8 cellular contexts compared by ENCODE assay signal in genomic region chr22:37741312-37741795, GRCh38. TPM values are rescaled to one million over a fixed set of nuclear protein-coding genes. Genes with fewer than 3 reads are reported as not detected.
A peak's percentile ranks its signal among the peaks of the same experiment; 100 is the strongest.
DNase-seq lines count a peak whose midpoint lies in the region; ATAC-seq and TF ChIP-seq lines count a peak whose summit lies in the region.

No MANE protein-coding gene starts in this region.

- peaks cover 10 to 24% of the 10 kb centered on the region in 2 donors for H3K36me3 Mint-ChIP-seq in CD14-positive monocyte

- WGBS in lung, 2 donors: 26 to 39% methylated on average over 9 of the region's 9 CpGs

- DNase-seq in CD14-positive monocyte (ENCODE audit: low spot score): peak; percentile 78
- DNase-seq in NCI-H2107 treated with DMSO at 0.1 percent for 48 hours (lab: John Stamatoyannopoulos, UW; ENCODE audit: unreplicated experiment): peak; percentile 37
- DNase-seq in breast epithelium (ENCODE audit: low spot score in 2 of 2): peak in 1 of 2 donors; percentile 79
- DNase-seq in lung (ENCODE audit: low spot score): peak; percentile 86
- DNase-seq in COR-L47 (lab: John Stamatoyannopoulos, UW): no peak
- DNase-seq in T1000 (lab: John Stamatoyannopoulos, UW): no peak
- no peak for DNase-seq in UCSD-AML1 (lab: John Stamatoyannopoulos, UW; ENCODE audit: unreplicated experiment)

- H3K27ac ChIP-seq in breast epithelium: peak overlapping the region; percentile 65 to 79
- H3K27ac ChIP-seq in lung (ENCODE audit: low read depth in 1 of 2, low read length in 1 of 2): peak overlapping the region in 1 of 2 donors; percentile 32

- H3K27me3 ChIP-seq in breast epithelium: no peaks in the 10 kb centered on the region
- H3K27me3 ChIP-seq in lung (ENCODE audit: control insufficient read depth, insufficient read depth): no peaks in the 10 kb centered on the region

- peaks cover 0 to 7% (median 0%) of the 10 kb centered on the region in 3 donors for H3K27me3 Mint-ChIP-seq in CD14-positive monocyte (ENCODE audit: low read depth in 3 of 3)

- no peaks in the 10 kb centered on the region for H3K36me3 ChIP-seq in breast epithelium
- no peaks in the 10 kb centered on the region for H3K36me3 ChIP-seq in lung (ENCODE audit: control insufficient read depth in 2 of 2, insufficient read depth in 2 of 2, low read length in 2 of 2)

- no peaks in the 10 kb centered on the region for H3K9me3 ChIP-seq in breast epithelium
- no peaks in the 10 kb centered on the region for H3K9me3 ChIP-seq in lung (ENCODE audit: control insufficient read depth in 2 of 2, insufficient read depth in 1 of 2, low read length in 1 of 2)

- no peaks in the 10 kb centered on the region for H3K4me1 ChIP-seq in breast epithelium
- peaks cover 0 to 5% of the 10 kb centered on the region in 2 donors for H3K4me1 ChIP-seq in lung (ENCODE audit: control insufficient read depth in 2 of 2, insufficient read depth in 2 of 2, low read length in 2 of 2)

- H3K9me3 Mint-ChIP-seq in CD14-positive monocyte: peaks cover 0 to 2% (median 0%) of the 10 kb centered on the region in 7 donors

- peaks cover 86% of the 10 kb centered on the region for H3K4me1 Mint-ChIP-seq in CD14-positive monocyte

- intact Hi-C loops in CD14-positive monocyte (cut with micrococcal nuclease): loop anchor here (10.0 kb wide), 2 partner anchors 67 to 103 kb away; partner anchors contain the start of genes ANKRD54 (in 1 of the 2), EIF3L (in 1 of the 2) and LGALS1 (in 1 of the 2)
- intact Hi-C loops in breast epithelium (cut with DNase I; ENCODE audit: low total_unique reads): no loop called here

- H3K4me3 Mint-ChIP-seq in CD14-positive monocyte: peak overlapping the region in 1 of 2 donors; percentile 12

- H3K4me3 ChIP-seq in breast epithelium: peak overlapping the region in 1 of 3 donors; percentile 25
- no peak overlapping the region for H3K4me3 ChIP-seq in lung

- peak overlapping the region; percentile 91 to 98 (median 98) for H3K27ac Mint-ChIP-seq in CD14-positive monocyte

- no peak for TF ChIP-seq CTCF in CD14-positive monocyte (IDR thresholded peaks at IDR 0.05)
- no peak for TF ChIP-seq CTCF in breast epithelium (IDR thresholded peaks at IDR 0.05)
- no peak for TF ChIP-seq CTCF in lung (IDR thresholded peaks at IDR 0.05; ENCODE audit: control extremely low read depth, extremely low read depth)

- TF ChIP-seq POLR2A in breast epithelium (IDR thresholded peaks at IDR 0.05): no peak

- ATAC-seq in lung (ENCODE audit: insufficient read depth, low FRiP score) (no peak), GM21576 (IDR thresholded peaks at IDR 0.05; ENCODE audit: unreplicated experiment) (no peak)

RNA-seq across cellular contexts. Expression of gene TRIOBP, which starts 44.5 kb away (rescaled TPM):
- polyA plus RNA-seq in CD14-positive monocyte: 10 to 100 TPM; 43.0 to 46.6 TPM
- total RNA-seq in breast epithelium: 10 to 100 TPM; 78.3 to 95.0 (median 88.3) TPM
- total RNA-seq in lung: 100 to 1,000 TPM in 1 of 2 donors, 10 to 100 TPM in 1; 99.3 to 105 TPM
- 10 to 100 TPM; 37.1 to 70.7 TPM for polyA plus RNA-seq in lung

RNA-seq across cellular contexts. Expression of gene NOL12, which starts 55.2 kb away (rescaled TPM):
- 10 to 100 TPM; 47.3 to 49.2 TPM for polyA plus RNA-seq in CD14-positive monocyte
- 10 to 100 TPM; 24.5 to 29.4 (median 24.6) TPM for total RNA-seq in breast epithelium
- total RNA-seq in lung: 10 to 100 TPM; 14.5 to 27.4 TPM
- polyA plus RNA-seq in lung: 10 to 100 TPM; 31.5 to 37.0 TPM

Comparison
In these comparisons a context has a peak if more than half of its experiments do, and no peak if none do; other contexts are left out.
1. DNase-seq: peak in CD14-positive monocyte (single experiment), NCI-H2107 treated with DMSO at 0.1 percent for 48 hours (single experiment) and lung (single experiment); none in COR-L47 (single experiment), T1000 (single experiment) and UCSD-AML1 (single experiment).